In genomic region chr2:2097549-2097948, GRCh38 we compare ENCODE assay signal across 26 cellular contexts.
DNase-seq lines count a peak whose midpoint lies in the region; ATAC-seq, FAIRE-seq and TF ChIP-seq lines count a peak whose summit lies in the region.
"Had no signal": no experiment of that assay in that cellular context is flagged by ENCODE, and none has a peak within 500 bp of the region (broad histone marks: within the 10 kb centered on the region; RNA-seq: fewer than 3 reads in every experiment).

No MANE protein-coding gene starts in this region.

- CTCF ChIA-PET in HepG2 (lab: Yijun Ruan, JAX; ENCODE audit: low intra/inter-chr PET ratio, low total read pairs), result no interaction called here
- CTCF ChIA-PET in SK-N-SH (lab: Yijun Ruan, JAX), result no interaction called here

- peak overlapping the region; percentile 18 for H3K4me3 Mint-ChIP-seq in endothelial cell (ENCODE audit: unreplicated experiment)
- no peak overlapping the region for H3K4me3 Mint-ChIP-seq in neural progenitor cell
- H3K4me3 Mint-ChIP-seq: CD4-positive, alpha-beta T cell; CD8-positive, alpha-beta T cell had no signal

- H3K36me3 Mint-ChIP-seq in endothelial cell (ENCODE audit: low read depth, unreplicated experiment) (no peaks in the 10 kb centered on the region), neural progenitor cell (no peaks in the 10 kb centered on the region)
- H3K36me3 Mint-ChIP-seq: CD8-positive, alpha-beta T cell had no signal

- H3K79me2 ChIP-seq in HepG2 (ENCODE audit: insufficient read depth, low read length), result no peaks in the 10 kb centered on the region
- no peaks in the 10 kb centered on the region for H3K79me2 ChIP-seq in neural progenitor cell (ENCODE audit: low read depth)
- no peaks in the 10 kb centered on the region for H3K79me2 ChIP-seq in SK-N-SH (ENCODE audit: insufficient read depth)

- 71% methylated on average over 8 of the region's 8 CpGs for WGBS in HepG2 (ENCODE audit: low lambda C conversion rate)
- 76% methylated on average over 5 of the region's 8 CpGs for WGBS in right lobe of liver (ENCODE audit: insufficient coverage, low coverage, low lambda C conversion rate, missing lambda C conversion rate)
- WGBS in SK-N-SH (ENCODE audit: low lambda C conversion rate), result 54% methylated on average over 8 of the region's 8 CpGs

- H3K4me2 ChIP-seq in HepG2 (ENCODE audit: low read depth, low read length), result no peak overlapping the region
- H3K4me2 ChIP-seq in neural progenitor cell, result no peak overlapping the region
- no peak overlapping the region for H3K4me2 ChIP-seq in SK-N-SH
- H3K4me2 ChIP-seq: BLaER1 had no signal

- no peaks in the 10 kb centered on the region for H3K9me3 ChIP-seq in HepG2 (ENCODE audit: low read length)
- no peaks in the 10 kb centered on the region for H3K9me3 ChIP-seq in right lobe of liver
- H3K9me3 ChIP-seq in neural progenitor cell (ENCODE audit: low read depth), result no peaks in the 10 kb centered on the region
- no peaks in the 10 kb centered on the region for H3K9me3 ChIP-seq in SK-N-SH
- no peaks in the 10 kb centered on the region for H3K9me3 ChIP-seq in upper lobe of right lung
- H3K9me3 ChIP-seq: BE2C had no signal

- H2AFZ ChIP-seq in HepG2 (ENCODE audit: low read length), result no peak overlapping the region
- no peak overlapping the region for H2AFZ ChIP-seq in neural progenitor cell (replicated peaks)
- no peak overlapping the region for H2AFZ ChIP-seq in SK-N-SH (ENCODE audit: low read depth)

- no peaks in the 10 kb centered on the region for H3F3A ChIP-seq in neural progenitor cell (ENCODE audit: low read depth)
- H3F3A ChIP-seq in SK-N-SH (replicated peaks; ENCODE audit: insufficient read depth), result no peaks in the 10 kb centered on the region

- POLR2A ChIA-PET in HepG2 (lab: Yijun Ruan, JAX) (no interaction called here), SK-N-SH (lab: Yijun Ruan, JAX) (no interaction called here)

- no TSS peak for BruUV-seq in HepG2 (replicated peaks; lab: Mats Ljungman, UMichigan)

- ATAC-seq in HepG2, result no peak
- no peak for ATAC-seq in right lobe of liver
- no peak for ATAC-seq in upper lobe of right lung
- ATAC-seq: CD8-positive, alpha-beta T cell; GM12878 had no signal

- no peak overlapping the region for H3K9ac ChIP-seq in HepG2 (ENCODE audit: insufficient read depth, low read depth, low read length)
- no peak overlapping the region for H3K9ac ChIP-seq in neural progenitor cell
- no peak overlapping the region for H3K9ac ChIP-seq in SK-N-SH
- H3K9ac ChIP-seq: BLaER1 had no signal

- TF ChIP-seq EP300 in HepG2 (IDR thresholded peaks at IDR 0.05; ENCODE audit: low read depth in 2 of 2, low read length in 2 of 2) (no peak), HepG2 (CRISPR knock-in tag; IDR thresholded peaks at IDR 0.05; ENCODE audit: borderline replicate concordance) (no peak), SK-N-SH (IDR thresholded peaks at IDR 0.05; ENCODE audit: borderline replicate concordance in 1 of 2, low read depth in 1 of 2, low read length in 1 of 2) (no peak)

- DNase-seq in HepG2 (ENCODE audit: low spot score), result no peak
- DNase-seq in right lobe of liver, result no peak
- DNase-seq in HTR-8/SVneo (ENCODE audit: insufficient read length, low spot score), result no peak
- DNase-seq in endothelial cell (ENCODE audit: low spot score), result no peak
- DNase-seq in neural progenitor cell (ENCODE audit: low spot score), result no peak
- no peak for DNase-seq in SK-N-SH
- DNase-seq in DMS 273 treated with DMSO at 0.1 percent for 48 hours (lab: John Stamatoyannopoulos, UW), result no peak
- no peak for DNase-seq in upper lobe of right lung
- DNase-seq: ACHN; BE2C; Caco-2; Calu3; CD4-positive, alpha-beta T cell; CD8-positive, alpha-beta T cell; DMS153; DMS53; DMS79; DND-41; EL; GDM1 had no signal

- H4K20me1 ChIP-seq in HepG2 (ENCODE audit: insufficient read depth, low read length), result no peaks in the 10 kb centered on the region
- no peaks in the 10 kb centered on the region for H4K20me1 ChIP-seq in neural progenitor cell (ENCODE audit: low read depth)
- H4K20me1 ChIP-seq in SK-N-SH (ENCODE audit: insufficient read depth), result no peaks in the 10 kb centered on the region
- H4K20me1 ChIP-seq: BLaER1 had no signal

- peaks cover 3% of the 10 kb centered on the region for H3K4me1 Mint-ChIP-seq in endothelial cell (ENCODE audit: unreplicated experiment)
- peaks cover 13% of the 10 kb centered on the region for H3K4me1 Mint-ChIP-seq in neural progenitor cell

- H3K9me2 ChIP-seq in SK-N-SH, result no peaks in the 10 kb centered on the region

- H3K27me3 Mint-ChIP-seq in endothelial cell (ENCODE audit: unreplicated experiment) (no peaks in the 10 kb centered on the region), neural progenitor cell (ENCODE audit: insufficient read depth, low read depth) (peaks cover 3% of the 10 kb centered on the region)
- H3K27me3 Mint-ChIP-seq: CD4-positive, alpha-beta T cell had no signal

- no peaks in the 10 kb centered on the region for H3K9me3 Mint-ChIP-seq in endothelial cell (ENCODE audit: unreplicated experiment)
- peaks cover 3% of the 10 kb centered on the region for H3K9me3 Mint-ChIP-seq in neural progenitor cell
- H3K9me3 Mint-ChIP-seq: CD4-positive, alpha-beta T cell had no signal

- H3K27ac Mint-ChIP-seq in endothelial cell (ENCODE audit: unreplicated experiment) (no peak overlapping the region), neural progenitor cell (peak overlapping the region; percentile 50)
- H3K27ac Mint-ChIP-seq: CD4-positive, alpha-beta T cell; CD8-positive, alpha-beta T cell had no signal

- no peaks in the 10 kb centered on the region for H3K36me3 ChIP-seq in HepG2 (replicated peaks in 1 of 2; ENCODE audit: control insufficient read depth in 1 of 2, insufficient read depth in 2 of 2, low read length in 2 of 2)
- H3K36me3 ChIP-seq in right lobe of liver, result no peaks in the 10 kb centered on the region
- no peaks in the 10 kb centered on the region for H3K36me3 ChIP-seq in neural progenitor cell
- no peaks in the 10 kb centered on the region for H3K36me3 ChIP-seq in SK-N-SH (replicated peaks in 1 of 2; ENCODE audit: control insufficient read depth in 1 of 2, insufficient read depth in 2 of 2, low read length in 1 of 2)
- no peaks in the 10 kb centered on the region for H3K36me3 ChIP-seq in upper lobe of right lung
- H3K36me3 ChIP-seq: BE2C, BLaER1 had no signal

- no peak for TF ChIP-seq POLR2A in HepG2 (IDR thresholded peaks at IDR 0.05; ENCODE audit: insufficient read depth in 1 of 2, low read depth in 2 of 2, low read length in 2 of 2)
- TF ChIP-seq POLR2A in right lobe of liver (IDR thresholded peaks at IDR 0.05), result no peak

- no peak overlapping the region for H3K4me3 ChIP-seq in HepG2 (replicated peaks in 1 of 3; ENCODE audit: insufficient read depth in 1 of 3, low read depth in 2 of 3, low read length in 3 of 3)
- no peak overlapping the region for H3K4me3 ChIP-seq in right lobe of liver
- H3K4me3 ChIP-seq in neural progenitor cell, result no peak overlapping the region
- no peak overlapping the region for H3K4me3 ChIP-seq in SK-N-SH (ENCODE audit: low read depth in 2 of 2, low read length in 1 of 2)
- no peak overlapping the region for H3K4me3 ChIP-seq in upper lobe of right lung
- H3K4me3 ChIP-seq: BLaER1, GM12878 had no signal

- intact Hi-C loops in HepG2 (cut with micrococcal nuclease; ENCODE audit: unreplicated experiment) (no loop called here), right lobe of liver (cut with DNase I) (no loop called here), upper lobe of right lung (cut with DNase I) (no loop called here)

- H3K27ac ChIP-seq in HepG2 (ENCODE audit: extremely low read length, insufficient read depth, low read length), result no peak overlapping the region
- H3K27ac ChIP-seq in right lobe of liver, result no peak overlapping the region
- H3K27ac ChIP-seq in neural progenitor cell, result no peak overlapping the region
- no peak overlapping the region for H3K27ac ChIP-seq in SK-N-SH (ENCODE audit: low read depth in 2 of 2, low read length in 1 of 2)
- no peak overlapping the region for H3K27ac ChIP-seq in upper lobe of right lung
- H3K27ac ChIP-seq: 22Rv1, BLaER1, C4-2B had no signal

- no peak for FAIRE-seq in HepG2 (lab: Jason Lieb, UNC)
- FAIRE-seq in HTR-8/SVneo (lab: Jason Lieb, UNC), result peak; percentile 60
- FAIRE-seq: GM12878, GM12892, GM19239 had no signal

- no peak for TF ChIP-seq RAD21 in HepG2 (CRISPR knock-in tag; IDR thresholded peaks at IDR 0.05)
- no peak for TF ChIP-seq RAD21 in SK-N-SH (IDR thresholded peaks at IDR 0.05; ENCODE audit: low read length)

- no peak for TF ChIP-seq CTCF in HepG2 (CRISPR knock-in tag; IDR thresholded peaks at IDR 0.05)
- no peak for TF ChIP-seq CTCF in right lobe of liver (IDR thresholded peaks at IDR 0.05)
- no peak for TF ChIP-seq CTCF in endothelial cell (IDR thresholded peaks at IDR 0.05; ENCODE audit: unreplicated experiment)
- TF ChIP-seq CTCF in neural progenitor cell (IDR thresholded peaks at IDR 0.05), result no peak
- no peak for TF ChIP-seq CTCF in SK-N-SH (IDR thresholded peaks at IDR 0.05)
- TF ChIP-seq CTCF in upper lobe of right lung (IDR thresholded peaks at IDR 0.05), result no peak

- H3K4me1 ChIP-seq in HepG2 (ENCODE audit: insufficient read depth, low read length), result peaks cover 11% of the 10 kb centered on the region; the same call in 1 of the 2 replicates
- peaks cover 0 to 14% (median 0%) of the 10 kb centered on the region in 4 donors for H3K4me1 ChIP-seq in right lobe of liver
- H3K4me1 ChIP-seq in neural progenitor cell, result no peaks in the 10 kb centered on the region
- peaks cover 0 to 7% of the 10 kb centered on the region in 2 experiments; a peak in 2 of 4 replicates for H3K4me1 ChIP-seq in SK-N-SH (ENCODE audit: control insufficient read depth in 1 of 2, insufficient read depth in 2 of 2, low read depth in 1 of 2, low read length in 1 of 2)
- H3K4me1 ChIP-seq in upper lobe of right lung, result no peaks in the 10 kb centered on the region
- H3K4me1 ChIP-seq: BE2C, Caco-2 had no signal

- H3K27me3 ChIP-seq in HepG2 (ENCODE audit: control insufficient read depth in 1 of 2, insufficient read depth in 2 of 2, low read length in 2 of 2), result no peaks in the 10 kb centered on the region
- H3K27me3 ChIP-seq in right lobe of liver, result no peaks in the 10 kb centered on the region
- no peaks in the 10 kb centered on the region for H3K27me3 ChIP-seq in neural progenitor cell
- H3K27me3 ChIP-seq in SK-N-SH (ENCODE audit: insufficient read depth), result no peaks in the 10 kb centered on the region
- H3K27me3 ChIP-seq in upper lobe of right lung, result no peaks in the 10 kb centered on the region
- H3K27me3 ChIP-seq: BE2C, BLaER1 had no signal

- in situ Hi-C loops in HepG2 (cut with HindIII; ENCODE audit: extremely low pct_ligation_motif_present, low pct_unique_long_range_greater_than_20kb), result no loop called here

TF ChIP-seq in HepG2, 621 proteins besides CTCF, POLR2A, EP300 and RAD21 (continues in another document):
- TF ChIP-seq MAFK (conservative IDR thresholded peaks at IDR 0.05 in 1 of 2, IDR thresholded peaks at IDR 0.05 in 1 of 2; ENCODE audit: low read length in 2 of 2) (peak; percentile 58 to 67), CREB1 (IDR thresholded peaks at IDR 0.05) (peak; percentile 63; the same call in 1 of the 2 replicates), CREB1 (CRISPR knock-in tag; IDR thresholded peaks at IDR 0.05) (no peak)

TF ChIP-seq in SK-N-SH, 30 proteins besides CTCF, POLR2A, EP300 and RAD21:
- TF ChIP-seq ELF1 (IDR thresholded peaks at IDR 0.05), result no peak
